Comparison of ENCODE assay signal across 9 cellular contexts in the genomic region with DNA sequence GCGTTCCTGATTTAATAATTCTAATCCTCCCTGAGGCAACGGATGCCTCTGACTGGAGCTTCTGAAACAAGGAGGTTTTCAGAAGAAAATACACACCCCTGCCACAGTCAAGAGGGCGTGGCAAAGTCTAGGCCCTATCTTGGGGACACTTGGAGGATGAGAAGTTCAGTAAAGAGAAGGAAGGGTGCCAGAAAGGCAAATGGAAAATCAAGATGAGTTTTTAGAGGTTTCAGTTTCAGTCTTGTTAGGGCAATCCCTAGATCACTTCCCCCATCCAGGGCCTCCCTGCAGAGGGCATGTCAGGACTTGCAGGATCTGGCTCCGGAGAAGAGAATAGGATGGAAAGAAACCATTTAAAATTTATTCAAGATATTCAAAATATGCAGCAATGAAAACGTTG. TPM values are rescaled to one million over a fixed set of nuclear protein-coding genes. Genes with fewer than 3 reads are reported as not detected.
DNase-seq lines count a peak whose midpoint lies in the region; ATAC-seq and TF ChIP-seq lines count a peak whose summit lies in the region.
"Had no signal": no experiment of that assay in that cellular context is flagged by ENCODE, and none has a peak within 500 bp of the region (broad histone marks: within the 10 kb centered on the region; RNA-seq: fewer than 3 reads in every experiment).

No MANE protein-coding gene starts in this region.

- no peaks in the 10 kb centered on the region for H4K20me1 ChIP-seq in neural progenitor cell (ENCODE audit: low read depth)

- H3K9ac ChIP-seq in ES-I3 (ENCODE audit: low read depth, low read length) (peak overlapping the region; percentile 30), neural progenitor cell (no peak overlapping the region)

- peaks cover 4% of the 10 kb centered on the region for H3F3A ChIP-seq in neural progenitor cell (ENCODE audit: low read depth)

- CTCF ChIA-PET in Panc1 (lab: Charles Lee): no interaction called here

- H3K4me2 ChIP-seq in neural progenitor cell: peak overlapping the region; percentile 4

- ATAC-seq in HG02884 (IDR thresholded peaks at IDR 0.05; ENCODE audit: unreplicated experiment) (peak; percentile 68), Panc1 (peak; percentile 71; the same call in 1 of the 2 replicates), HG03097 (IDR thresholded peaks at IDR 0.05; ENCODE audit: low FRiP score, unreplicated experiment) (no peak), HG03139 (IDR thresholded peaks at IDR 0.05; ENCODE audit: unreplicated experiment) (no peak), GM18517 (IDR thresholded peaks at IDR 0.05; ENCODE audit: unreplicated experiment) (no peak)

- no peaks in the 10 kb centered on the region for H3K27me3 Mint-ChIP-seq in neural progenitor cell (ENCODE audit: insufficient read depth, low read depth)

- in situ Hi-C loops in Panc1 (cut with HindIII; ENCODE audit: low pct_unique_long_range_greater_than_20kb, low sequenced_read_pairs): no loop called here

- intact Hi-C loops in Panc1 (cut with micrococcal nuclease; ENCODE audit: unreplicated experiment) (no loop called here), esophagus squamous epithelium (cut with DNase I) (no loop called here)

- TF ChIP-seq CTCF in Panc1 (IDR thresholded peaks at IDR 0.05): no peak
- TF ChIP-seq CTCF in esophagus squamous epithelium (IDR thresholded peaks at IDR 0.05): no peak
- no peak for TF ChIP-seq CTCF in neural progenitor cell (IDR thresholded peaks at IDR 0.05)

- no peaks in the 10 kb centered on the region for H3K36me3 Mint-ChIP-seq in neural progenitor cell

- no peaks in the 10 kb centered on the region for H3K79me2 ChIP-seq in neural progenitor cell (ENCODE audit: low read depth)

- no peak overlapping the region for H3K4me3 Mint-ChIP-seq in neural progenitor cell

- H3K27me3 ChIP-seq in Panc1 (ENCODE audit: control insufficient read depth, insufficient read depth, low read length): no peaks in the 10 kb centered on the region
- H3K27me3 ChIP-seq in esophagus squamous epithelium: no peaks in the 10 kb centered on the region
- H3K27me3 ChIP-seq in neural progenitor cell: no peaks in the 10 kb centered on the region
- H3K27me3 ChIP-seq: pancreas had no signal

- H3K9me3 Mint-ChIP-seq in neural progenitor cell: no peaks in the 10 kb centered on the region

- DNase-seq in Panc1 (ENCODE audit: low read depth, low spot score): no peak
- DNase-seq in esophagus squamous epithelium (lab: John Stamatoyannopoulos, UW): no peak
- peak; percentile 24 for DNase-seq in neural progenitor cell (ENCODE audit: low spot score)
- DNase-seq: pancreas had no signal

- H3K4me1 ChIP-seq in ES-I3 (ENCODE audit: insufficient read depth, low read length) (peaks cover 33% of the 10 kb centered on the region), Panc1 (ENCODE audit: control insufficient read depth, insufficient read depth, low read length) (peaks cover 5% of the 10 kb centered on the region; the same call in 1 of the 2 replicates), esophagus squamous epithelium (peaks cover 0 to 18% (median 0%) of the 10 kb centered on the region in 3 donors), neural progenitor cell (peaks cover 13% of the 10 kb centered on the region)
- H3K4me1 ChIP-seq: pancreas had no signal

- peaks cover 6% of the 10 kb centered on the region for H3K4me1 Mint-ChIP-seq in neural progenitor cell

- H3K9me3 ChIP-seq in ES-I3 (ENCODE audit: control insufficient read depth, insufficient read depth, low read length): no peaks in the 10 kb centered on the region
- no peaks in the 10 kb centered on the region for H3K9me3 ChIP-seq in Panc1 (ENCODE audit: control insufficient read depth, insufficient read depth, low read depth, low read length)
- H3K9me3 ChIP-seq in esophagus squamous epithelium: no peaks in the 10 kb centered on the region
- no peaks in the 10 kb centered on the region for H3K9me3 ChIP-seq in neural progenitor cell (ENCODE audit: low read depth)
- H3K9me3 ChIP-seq: pancreas had no signal

- WGBS in esophagus squamous epithelium, 2 donors: 16 to 17% methylated on average over 5 of the region's 5 CpGs

- no peak overlapping the region for H3K27ac Mint-ChIP-seq in neural progenitor cell

- H3K36me3 ChIP-seq in ES-I3 (ENCODE audit: insufficient read depth, low read length): no peaks in the 10 kb centered on the region
- H3K36me3 ChIP-seq in Panc1 (ENCODE audit: control insufficient read depth, insufficient read depth, low read length): no peaks in the 10 kb centered on the region
- no peaks in the 10 kb centered on the region for H3K36me3 ChIP-seq in esophagus squamous epithelium
- H3K36me3 ChIP-seq in neural progenitor cell: peaks cover 3% of the 10 kb centered on the region
- H3K36me3 ChIP-seq: pancreas had no signal

- TF ChIP-seq POLR2A in esophagus squamous epithelium (IDR thresholded peaks at IDR 0.05): no peak

- H2AFZ ChIP-seq in neural progenitor cell (replicated peaks): peak overlapping the region; percentile 96

- BruUV-seq in Panc1 (replicated peaks; lab: Mats Ljungman, UMichigan): no TSS peak

- H3K27ac ChIP-seq in Panc1 (ENCODE audit: low read length): peak overlapping the region; percentile 72; the same call in 1 of the 2 replicates
- peak overlapping the region in 3 of 4 donors; percentile 44 to 69 (median 56) for H3K27ac ChIP-seq in esophagus squamous epithelium
- H3K27ac ChIP-seq in neural progenitor cell: peak overlapping the region; percentile 59
- H3K27ac ChIP-seq: pancreas had no signal

- POLR2A ChIA-PET in Panc1 (lab: Charles Lee): no interaction called here

- H3K4me3 ChIP-seq in Panc1 (ENCODE audit: low read depth in 2 of 2, low read length in 2 of 2) (peak overlapping the region in 1 of 2 experiments; percentile 16; a peak in 2 of 4 replicates), esophagus squamous epithelium (peak overlapping the region in 2 of 4 donors; percentile 19 to 39), neural progenitor cell (no peak overlapping the region)
- H3K4me3 ChIP-seq: pancreas had no signal

RNA-seq across cellular contexts. Expression of gene FGF2, which starts 28.5 kb away (rescaled TPM):
- total RNA-seq in Panc1 (2021; ENCODE audit: unreplicated experiment) (21.7 TPM), esophagus squamous epithelium (1 to 10 TPM in 2 of 4 donors, under 1 TPM in 2; 0.53 to 7.0 (median 3.5) TPM), neural progenitor cell (ENCODE audit: low replicate concordance) (27.7 and 43.8 TPM in 2 replicates)
- polyA plus RNA-seq in Panc1 (2012; ENCODE audit: insufficient read length): 7.8 TPM

Comparison
In these comparisons a context has a peak if more than half of its experiments do, and no peak if none do; other contexts are left out.
1. ATAC-seq: peak in HG02884 (single experiment) and Panc1 (single experiment); none in HG03097 (single experiment), HG03139 (single experiment) and GM18517 (single experiment).
2. Peak in every context shown above with its lines, with median percentiles within 50 percentile points of each other: H3K27ac ChIP-seq.